ENCODE assay signal across 8 cellular contexts in the genomic region with DNA sequence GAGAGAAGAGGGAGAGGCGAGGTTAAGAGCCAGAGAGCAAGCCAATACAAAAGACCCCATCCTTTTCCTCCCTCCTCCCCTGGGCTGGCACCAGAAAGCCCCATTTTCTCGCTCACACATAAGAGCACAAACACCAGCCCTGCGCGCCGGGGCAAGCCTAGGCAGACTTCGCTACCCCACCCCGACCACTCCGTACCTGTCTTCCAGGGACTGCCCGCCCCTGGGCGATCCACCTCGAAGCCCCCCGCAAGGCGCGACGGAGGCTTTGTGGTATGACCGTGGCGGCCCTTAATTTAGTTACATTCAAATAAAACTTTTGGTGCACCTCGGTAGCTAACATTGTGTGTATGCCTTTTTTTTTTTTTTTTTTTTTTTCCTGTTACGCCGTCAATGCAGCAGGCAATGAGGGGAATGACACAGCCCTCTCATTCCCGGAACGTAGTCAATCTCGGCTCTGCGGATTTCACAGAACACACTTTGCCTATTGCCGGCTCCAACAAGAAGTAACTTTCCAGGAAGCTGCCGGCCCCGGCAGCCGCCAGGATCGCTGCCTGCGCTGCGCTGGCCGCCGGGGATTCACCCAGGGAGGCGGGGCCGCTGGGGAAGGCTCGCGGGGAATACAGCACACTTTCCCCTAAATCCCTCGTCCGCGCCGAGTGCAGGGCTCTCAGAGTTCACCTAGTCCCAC. TPM values are rescaled to one million over a fixed set of nuclear protein-coding genes. Genes with fewer than 3 reads are reported as not detected.
A peak's percentile ranks its signal among the peaks of the same experiment; 100 is the strongest.
DNase-seq lines count a peak whose midpoint lies in the region; ATAC-seq and TF ChIP-seq lines count a peak whose summit lies in the region.

No MANE protein-coding gene starts in this region.

- H4K20me1 ChIP-seq in MM.1S (ENCODE audit: insufficient read depth, low read length), result no peaks in the 10 kb centered on the region

- peak; percentile 34 to 61 (median 42) for DNase-seq in CD8-positive, alpha-beta memory T cell
- DNase-seq in MM.1S, result no peak
- peak; percentile 67 for DNase-seq in activated T-cell treated with anti-CD3 and anti-CD28 coated beads, Interleukin-2, amount 50 U/mL, for 1 hour
- peak; percentile 94 for DNase-seq in esophagus muscularis mucosa (ENCODE audit: extremely low spot score)

- H3K79me2 ChIP-seq in MM.1S (ENCODE audit: low read length), result no peaks in the 10 kb centered on the region

- H3K9me3 ChIP-seq in CD8-positive, alpha-beta memory T cell (ENCODE audit: low read length), result no peaks in the 10 kb centered on the region
- H3K9me3 ChIP-seq in MM.1S (replicated peaks; ENCODE audit: insufficient read depth, low read length) (no peaks in the 10 kb centered on the region), esophagus muscularis mucosa (no peaks in the 10 kb centered on the region), mucosa of stomach (ENCODE audit: control insufficient read depth, low read length) (no peaks in the 10 kb centered on the region), stomach smooth muscle (ENCODE audit: control insufficient read depth in 2 of 2, low read length in 2 of 2) (no peaks in the 10 kb centered on the region)

- H3K36me3 ChIP-seq in CD8-positive, alpha-beta memory T cell (ENCODE audit: insufficient read depth, low read length), result no peaks in the 10 kb centered on the region
- no peaks in the 10 kb centered on the region for H3K36me3 ChIP-seq in MM.1S (replicated peaks; ENCODE audit: insufficient read depth, low read length)
- peaks cover 10 to 23% (median 20%) of the 10 kb centered on the region in 4 donors for H3K36me3 ChIP-seq in esophagus muscularis mucosa
- H3K36me3 ChIP-seq in mucosa of stomach (ENCODE audit: control insufficient read depth, insufficient read depth, low read length), result no peaks in the 10 kb centered on the region
- H3K36me3 ChIP-seq in stomach smooth muscle (ENCODE audit: control insufficient read depth in 2 of 2, insufficient read depth in 2 of 2, low read length in 2 of 2), result peaks cover 5 to 13% of the 10 kb centered on the region in 2 donors

- peak; percentile 68 for TF ChIP-seq EP300 in esophagus muscularis mucosa (IDR thresholded peaks at IDR 0.05)

- peaks cover 38 to 54% (median 52%) of the 10 kb centered on the region in 3 donors for H3K4me1 Mint-ChIP-seq in CD8-positive, alpha-beta memory T cell

- 0 out of 2 replicates have a peak, but pooled peaks have one; percentile 8 for TF ChIP-seq CTCF in MM.1S (IDR thresholded peaks at IDR 0.05; ENCODE audit: low read length)
- TF ChIP-seq CTCF in esophagus muscularis mucosa (IDR thresholded peaks at IDR 0.05), result peak in 1 of 3 experiments; percentile 27

- CTCF ChIA-PET in CD8-positive, alpha-beta memory T cell (lab: Charles Lee), result interaction anchor here (0.9 to 6.4 kb wide), 21 partner anchors 10 to 1418 kb away, joined by 3 to 298 read pairs (median 16); no protein-coding TSS in a partner anchor

- peaks cover 27% of the 10 kb centered on the region for H3K4me1 ChIP-seq in CD8-positive, alpha-beta memory T cell (ENCODE audit: insufficient read depth, low read length)
- H3K4me1 ChIP-seq in MM.1S (ENCODE audit: low read length) (peaks cover 10% of the 10 kb centered on the region), esophagus muscularis mucosa (peaks cover 22 to 81% (median 50%) of the 10 kb centered on the region in 4 donors), mucosa of stomach (ENCODE audit: control insufficient read depth, insufficient read depth, low read length) (peaks cover 25% of the 10 kb centered on the region), stomach smooth muscle (ENCODE audit: control insufficient read depth, insufficient read depth, low read length) (peaks cover 58% of the 10 kb centered on the region)

- H2AFZ ChIP-seq in MM.1S (ENCODE audit: low read length), result peak overlapping the region; percentile 83

- peak overlapping the region; percentile 91 to 99 (median 98) for H3K4me3 Mint-ChIP-seq in CD8-positive, alpha-beta memory T cell

- H3F3A ChIP-seq in MM.1S (ENCODE audit: insufficient read depth, low read length), result peaks cover 13% of the 10 kb centered on the region

- peak overlapping the region; percentile 81 for H3K4me3 ChIP-seq in CD8-positive, alpha-beta memory T cell (ENCODE audit: low read length)
- H3K4me3 ChIP-seq in MM.1S (ENCODE audit: low read length) (peak overlapping the region; percentile 75), esophagus muscularis mucosa (peak overlapping the region; percentile 69 to 81 (median 76)), mucosa of stomach (ENCODE audit: low read length) (peak overlapping the region; percentile 91), stomach smooth muscle (ENCODE audit: low read length in 2 of 2) (peak overlapping the region; percentile 91 to 93)

- H3K4me2 ChIP-seq in MM.1S (ENCODE audit: low read depth, low read length), result peak overlapping the region; percentile 98

- 4% methylated on average over 35 of the region's 41 CpGs for WGBS in esophagus muscularis mucosa

- no peaks in the 10 kb centered on the region for H3K9me2 ChIP-seq in MM.1S (replicated peaks; ENCODE audit: insufficient read depth, low read length)

- POLR2A ChIA-PET in CD8-positive, alpha-beta memory T cell (lab: Charles Lee), result interaction anchor here (0.6 to 4.1 kb wide), 11 partner anchors 369 to 1405 kb away, joined by 4 to 41 read pairs (median 6); partner anchors contain the start of gene RTP4

- ATAC-seq in GM21529 (IDR thresholded peaks at IDR 0.05; ENCODE audit: unreplicated experiment) (no peak), HG03342 (IDR thresholded peaks at IDR 0.05; ENCODE audit: unreplicated experiment) (no peak)

- peaks cover 0 to 2% (median 0%) of the 10 kb centered on the region in 5 donors for H3K9me3 Mint-ChIP-seq in CD8-positive, alpha-beta memory T cell

- TF ChIP-seq POLR2A in esophagus muscularis mucosa (IDR thresholded peaks at IDR 0.05; ENCODE audit: low read depth), result no peak

- H3K9ac ChIP-seq in MM.1S (ENCODE audit: low read length), result peak overlapping the region; percentile 5; the same call in 1 of the 2 replicates
- H3K9ac ChIP-seq in mucosa of stomach (ENCODE audit: low read length), result peak overlapping the region; percentile 92
- H3K9ac ChIP-seq in stomach smooth muscle (ENCODE audit: low read length in 2 of 2), result peak overlapping the region; percentile 96 to 100

- H3K27ac ChIP-seq in CD8-positive, alpha-beta memory T cell (ENCODE audit: low read depth, low read length), result peak overlapping the region; percentile 68
- H3K27ac ChIP-seq in MM.1S (ENCODE audit: low read length), result no peak overlapping the region
- H3K27ac ChIP-seq in esophagus muscularis mucosa (replicated peaks in 1 of 4), result peak overlapping the region; percentile 94 to 99 (median 98)
- H3K27ac ChIP-seq in stomach smooth muscle (ENCODE audit: low read length), result peak overlapping the region; percentile 100

- H3K27me3 Mint-ChIP-seq in CD8-positive, alpha-beta memory T cell, result peaks cover 0 to 9% of the 10 kb centered on the region in 2 donors

- peaks cover 0 to 31% (median 0%) of the 10 kb centered on the region in 3 donors for H3K36me3 Mint-ChIP-seq in CD8-positive, alpha-beta memory T cell

- peak overlapping the region; percentile 82 to 100 (median 99) for H3K27ac Mint-ChIP-seq in CD8-positive, alpha-beta memory T cell

- no peaks in the 10 kb centered on the region for H3K27me3 ChIP-seq in CD8-positive, alpha-beta memory T cell (ENCODE audit: insufficient read depth, low read length, poor library complexity, severe bottlenecking)
- H3K27me3 ChIP-seq in MM.1S (replicated peaks; ENCODE audit: insufficient read depth, low read length) (peaks cover 28% of the 10 kb centered on the region), esophagus muscularis mucosa (no peaks in the 10 kb centered on the region), mucosa of stomach (ENCODE audit: control insufficient read depth, insufficient read depth, low read length) (peaks cover 8% of the 10 kb centered on the region), stomach smooth muscle (ENCODE audit: control insufficient read depth in 1 of 2, insufficient read depth in 2 of 2, low read length in 2 of 2) (no peaks in the 10 kb centered on the region)

- intact Hi-C loops in esophagus muscularis mucosa (cut with DNase I), result loop anchor here (5.0 kb wide), 1 partner anchor 1410 kb away; no protein-coding TSS in a partner anchor

RNA-seq across cellular contexts. Expression of gene BCL6, which starts 7.7 kb away (rescaled TPM):
- 10 to 100 TPM; 17.1 to 17.2 TPM for total RNA-seq in CD8-positive, alpha-beta memory T cell
- polyA plus RNA-seq in CD8-positive, alpha-beta memory T cell, result 1.8 TPM
- total RNA-seq in esophagus muscularis mucosa, result 100 to 1,000 TPM in 3 of 4 donors, 10 to 100 TPM in 1; 86.0 to 161 (median 111) TPM

RNA-seq across cellular contexts. Expression of gene RTP2, which starts 35.2 kb away (rescaled TPM):
- total RNA-seq in CD8-positive, alpha-beta memory T cell, result not detected
- polyA plus RNA-seq in CD8-positive, alpha-beta memory T cell, result not detected
- not detected for total RNA-seq in esophagus muscularis mucosa

Comparison
In these comparisons a context has a peak if more than half of its experiments do, and no peak if none do; other contexts are left out.
1. H3K9ac ChIP-seq: peak in every context shown above with its lines; median percentile 98 in stomach smooth muscle; 92 in mucosa of stomach; 5 in MM.1S.
2. RNA of gene BCL6, which starts 7.7 kb away (total RNA-seq): 86.0 to 161 TPM in esophagus muscularis mucosa; 17.1 to 17.2 TPM in CD8-positive, alpha-beta memory T cell; every median in the first group is over 4 times any median in the second.
3. Peak in every context shown above with its lines, with median percentiles within 50 percentile points of each other: H3K4me3 ChIP-seq.